Comparison of ENCODE assay signal across 8 cellular contexts in the genomic region with DNA sequence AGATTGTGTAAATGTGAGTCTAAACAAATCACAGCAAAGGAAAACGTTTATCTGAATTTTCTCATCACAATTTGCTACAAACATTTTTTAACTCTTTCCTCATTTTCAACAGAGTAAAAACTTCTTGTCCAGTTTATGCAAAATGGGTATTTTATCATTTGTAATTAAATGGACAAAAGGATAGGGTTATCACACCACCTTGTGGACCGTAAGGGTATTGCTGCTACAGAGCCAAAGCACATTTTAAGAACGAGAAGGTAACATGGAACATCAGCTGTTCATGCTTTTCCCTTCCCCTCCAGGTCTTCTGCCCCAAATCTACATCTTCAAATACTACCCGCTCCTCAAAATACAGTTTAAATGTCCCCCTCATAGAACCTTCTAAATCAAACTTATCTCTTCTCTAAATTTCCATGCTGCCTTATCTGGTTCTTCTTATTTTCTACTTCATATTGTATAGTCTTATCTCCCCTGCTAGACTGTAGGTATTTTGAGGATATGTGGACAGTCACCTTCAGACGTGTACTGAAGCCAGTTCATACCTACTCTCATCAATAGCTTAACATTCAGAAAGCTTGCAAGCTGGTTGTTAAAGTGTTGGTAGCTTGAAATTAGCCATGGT. TPM values are rescaled to one million over a fixed set of nuclear protein-coding genes. Genes with fewer than 3 reads are reported as not detected.
A peak's percentile ranks its signal among the peaks of the same experiment; 100 is the strongest.
DNase-seq lines count a peak whose midpoint lies in the region; ATAC-seq, FAIRE-seq and TF ChIP-seq lines count a peak whose summit lies in the region.

No MANE protein-coding gene starts in this region.

- H3K4me1 Mint-ChIP-seq in activated B cell treated with CpG ODN at 0.5 μM for 24 hours: no peaks in the 10 kb centered on the region

- CTCF ChIA-PET in activated B cell treated with CpG ODN at 0.5 μM for 24 hours (lab: Charles Lee): interaction anchor here (0.6 to 12.1 kb wide), 9 partner anchors 9 to 1203 kb away, joined by 3 to 222 read pairs (median 4); no protein-coding TSS in a partner anchor

- no peaks in the 10 kb centered on the region for H3K4me1 ChIP-seq in pancreas

- no peak overlapping the region for H3K27ac Mint-ChIP-seq in activated B cell treated with CpG ODN at 0.5 μM for 24 hours

- no peak overlapping the region for H3K27ac ChIP-seq in pancreas

- no peaks in the 10 kb centered on the region for H3K36me3 ChIP-seq in pancreas

- H3K4me3 ChIP-seq in fibroblast of pulmonary artery (replicated peaks; ENCODE audit: low read depth, low read length) (no peak overlapping the region), pancreas (no peak overlapping the region)

- no peaks in the 10 kb centered on the region for H3K9me3 Mint-ChIP-seq in activated B cell treated with CpG ODN at 0.5 μM for 24 hours

- POLR2A ChIA-PET in activated B cell treated with CpG ODN at 0.5 μM for 24 hours (lab: Charles Lee): interaction anchor here (0.6 kb wide), 1 partner anchor 917 kb away, joined by 4 read pairs; no protein-coding TSS in a partner anchor

- no peaks in the 10 kb centered on the region for H3K9me3 ChIP-seq in pancreas

- peak; percentile 95 for TF ChIP-seq CTCF in LNCAP (IDR thresholded peaks at IDR 0.05)
- peak; percentile 95 for TF ChIP-seq CTCF in activated B cell treated with CpG ODN at 0.5 μM for 24 hours (IDR thresholded peaks at IDR 0.05)
- peak; percentile 95 for TF ChIP-seq CTCF in fibroblast of pulmonary artery (IDR thresholded peaks at IDR 0.05; ENCODE audit: low read length, missing control alignments)
- peak; percentile 77 to 90 (median 85) for TF ChIP-seq CTCF in pancreas (IDR thresholded peaks at IDR 0.05)

- H3K27me3 ChIP-seq in pancreas: no peaks in the 10 kb centered on the region

- H3K36me3 Mint-ChIP-seq in activated B cell treated with CpG ODN at 0.5 μM for 24 hours (ENCODE audit: low read depth): no peaks in the 10 kb centered on the region

- WGBS in pancreas, 2 donors: 2 to 10% methylated on average over 5 of the region's 5 CpGs

- no peak overlapping the region for H3K4me3 Mint-ChIP-seq in activated B cell treated with CpG ODN at 0.5 μM for 24 hours

- ATAC-seq in GM21786 (IDR thresholded peaks at IDR 0.05; ENCODE audit: unreplicated experiment) (peak; percentile 63), activated B cell treated with CpG ODN at 0.5 μM for 24 hours (ENCODE audit: low read depth) (peak; percentile 74), pancreas (peak in 3 of 4 donors; percentile 79 to 89 (median 86))

- DNase-seq in stimulated activated CD4-positive, alpha-beta T cell treated with anti-CD3 and anti-CD28 coated beads, Interleukin-2, amount 100 ng/mL, for 24 hours: peak; percentile 33 to 41
- no peak for DNase-seq in stimulated activated CD4-positive, alpha-beta T cell treated with anti-CD3 and anti-CD28 coated beads, Interleukin-1b, Interleukin-23, amount 100 ng/mL, for 48 hours
- DNase-seq in activated B cell treated with CpG ODN at 0.5 μM for 24 hours (no peak), fibroblast of pulmonary artery (ENCODE audit: low read depth) (peak; percentile 69), pancreas (peak in 1 of 6 donors; percentile 46), NCI-H226 (no peak)

- intact Hi-C loops in activated B cell treated with CpG ODN at 0.5 μM for 24 hours (cut with micrococcal nuclease) (loop anchor here (1.0 kb wide), 2 partner anchors 1090 to 1094 kb away; no protein-coding TSS in a partner anchor), pancreas (cut with DNase I) (loop anchor here in 1 of 3 donors (5.0 kb wide), 1 partner anchor 1098 kb away; no protein-coding TSS in a partner anchor)

- FAIRE-seq in pancreas (lab: Jason Lieb, UNC): peak; percentile 60

- no peaks in the 10 kb centered on the region for H3K27me3 Mint-ChIP-seq in activated B cell treated with CpG ODN at 0.5 μM for 24 hours

RNA-seq across cellular contexts. Expression of a gene that starts 12.8 kb away (rescaled TPM):
- total RNA-seq in activated B cell treated with CpG ODN at 0.5 μM for 24 hours (10.3 and 11.4 TPM in 2 replicates), pancreas (1 to 10 TPM; 4.1 to 9.9 (median 8.1) TPM)
- polyA plus RNA-seq in pancreas: 10 to 100 TPM in 1 of 2 donors, 1 to 10 TPM in 1; 9.7 to 11.7 TPM

Comparison
In these comparisons a context has a peak if more than half of its experiments do, and no peak if none do; other contexts are left out.
1. DNase-seq: peak in stimulated activated CD4-positive, alpha-beta T cell treated with anti-CD3 and anti-CD28 coated beads, Interleukin-2, amount 100 ng/mL, for 24 hours (2 of 2) and fibroblast of pulmonary artery (single experiment); none in stimulated activated CD4-positive, alpha-beta T cell treated with anti-CD3 and anti-CD28 coated beads, Interleukin-1b, Interleukin-23, amount 100 ng/mL, for 48 hours (single experiment), activated B cell treated with CpG ODN at 0.5 μM for 24 hours (single experiment) and NCI-H226 (single experiment).
2. Peak in every context shown above with its lines, with median percentiles within 50 percentile points of each other: ATAC-seq and CTCF ChIP-seq.